ENCODE assay signal across 18 cellular contexts in genomic region chr7:70721500-70721899, GRCh38.
DNase-seq lines count a peak whose midpoint lies in the region; ATAC-seq and TF ChIP-seq lines count a peak whose summit lies in the region.
"Had no signal": no experiment of that assay in that cellular context is flagged by ENCODE, and none has a peak within 500 bp of the region (broad histone marks: within the 10 kb centered on the region; RNA-seq: fewer than 3 reads in every experiment).

No MANE protein-coding gene starts in this region.

- H3K4me2 ChIP-seq in neural progenitor cell = peak overlapping the region; percentile 43

- intact Hi-C loops in natural killer cell (cut with micrococcal nuclease) = no loop called here
- intact Hi-C loops in activated CD8-positive, alpha-beta T cell treated with anti-CD3 and anti-CD28 coated beads for 36 hours (cut with micrococcal nuclease) = no loop called here

- H3K27ac Mint-ChIP-seq in natural killer cell (peak overlapping the region; percentile 57 to 84), glutamatergic neuron (ENCODE audit: unreplicated experiment) (no peak overlapping the region), neural progenitor cell (no peak overlapping the region)
- H3K27ac Mint-ChIP-seq in natural killer cell treated with Interleukin-12 subunit alpha and Interleukin-12 subunit beta and Interleukin-15 and Interleukin-18, amount 100 ng/mL, for 72 hours = peak overlapping the region in 1 of 2 donors; percentile 70
- no peak overlapping the region for H3K27ac Mint-ChIP-seq in activated CD8-positive, alpha-beta T cell treated with anti-CD3 and anti-CD28 coated beads for 36 hours
- H3K27ac Mint-ChIP-seq: CD4-positive, CD25-positive, alpha-beta regulatory T cell had no signal

- peaks cover 65% of the 10 kb centered on the region for H3K4me1 ChIP-seq in neural progenitor cell
- H3K4me1 ChIP-seq: BE2C had no signal

- H3K9me3 Mint-ChIP-seq in natural killer cell (no peaks in the 10 kb centered on the region), glutamatergic neuron (ENCODE audit: unreplicated experiment) (peaks cover 11% of the 10 kb centered on the region), neural progenitor cell (peaks cover 5% of the 10 kb centered on the region)
- H3K9me3 Mint-ChIP-seq in natural killer cell treated with Interleukin-12 subunit alpha and Interleukin-12 subunit beta and Interleukin-15 and Interleukin-18, amount 100 ng/mL, for 72 hours = no peaks in the 10 kb centered on the region
- H3K9me3 Mint-ChIP-seq in activated CD8-positive, alpha-beta T cell treated with anti-CD3 and anti-CD28 coated beads for 36 hours = no peaks in the 10 kb centered on the region
- H3K9me3 Mint-ChIP-seq: CD8-positive, alpha-beta memory T cell had no signal

- H3K27ac ChIP-seq in neural progenitor cell = peak overlapping the region; percentile 53
- H3K27ac ChIP-seq: GM23248 had no signal

- H3K27me3 Mint-ChIP-seq in natural killer cell (ENCODE audit: low read depth in 2 of 2) (no peaks in the 10 kb centered on the region), glutamatergic neuron (ENCODE audit: unreplicated experiment) (peaks cover 5% of the 10 kb centered on the region), neural progenitor cell (ENCODE audit: insufficient read depth, low read depth) (peaks cover 2% of the 10 kb centered on the region)
- no peaks in the 10 kb centered on the region for H3K27me3 Mint-ChIP-seq in natural killer cell treated with Interleukin-12 subunit alpha and Interleukin-12 subunit beta and Interleukin-15 and Interleukin-18, amount 100 ng/mL, for 72 hours
- H3K27me3 Mint-ChIP-seq in activated CD8-positive, alpha-beta T cell treated with anti-CD3 and anti-CD28 coated beads for 36 hours = no peaks in the 10 kb centered on the region

- H3K4me3 Mint-ChIP-seq in natural killer cell (peak overlapping the region; percentile 1), glutamatergic neuron (ENCODE audit: unreplicated experiment) (peak overlapping the region; percentile 2), neural progenitor cell (no peak overlapping the region)
- H3K4me3 Mint-ChIP-seq in natural killer cell treated with Interleukin-12 subunit alpha and Interleukin-12 subunit beta and Interleukin-15 and Interleukin-18, amount 100 ng/mL, for 72 hours = no peak overlapping the region
- no peak overlapping the region for H3K4me3 Mint-ChIP-seq in activated CD8-positive, alpha-beta T cell treated with anti-CD3 and anti-CD28 coated beads for 36 hours
- H3K4me3 Mint-ChIP-seq: CD4-positive, CD25-positive, alpha-beta regulatory T cell had no signal

- no peaks in the 10 kb centered on the region for H3K27me3 ChIP-seq in neural progenitor cell
- H3K27me3 ChIP-seq: BE2C had no signal

- no peak overlapping the region for H3K4me3 ChIP-seq in neural progenitor cell
- H3K4me3 ChIP-seq: GM23248, HAP-1 had no signal

- H3K36me3 Mint-ChIP-seq in natural killer cell (no peaks in the 10 kb centered on the region), glutamatergic neuron (ENCODE audit: unreplicated experiment) (peaks cover 3% of the 10 kb centered on the region), neural progenitor cell (peaks cover 31% of the 10 kb centered on the region)
- H3K36me3 Mint-ChIP-seq in natural killer cell treated with Interleukin-12 subunit alpha and Interleukin-12 subunit beta and Interleukin-15 and Interleukin-18, amount 100 ng/mL, for 72 hours = peaks cover 4% of the 10 kb centered on the region
- H3K36me3 Mint-ChIP-seq in activated CD8-positive, alpha-beta T cell treated with anti-CD3 and anti-CD28 coated beads for 36 hours (ENCODE audit: low read depth) = no peaks in the 10 kb centered on the region
- H3K36me3 Mint-ChIP-seq: CD4-positive, CD25-positive, alpha-beta regulatory T cell had no signal

- POLR2A ChIA-PET in activated CD8-positive, alpha-beta T cell treated with anti-CD3 and anti-CD28 coated beads for 36 hours (lab: Charles Lee) = interaction anchor here (0.6 to 0.7 kb wide), 2 partner anchors 21 to 26 kb away, joined by 3 read pairs; no protein-coding TSS in a partner anchor

- H2AFZ ChIP-seq in neural progenitor cell (replicated peaks) = no peak overlapping the region
- H2AFZ ChIP-seq: GM23248 had no signal

- CTCF ChIA-PET in activated CD8-positive, alpha-beta T cell treated with anti-CD3 and anti-CD28 coated beads for 36 hours (lab: Charles Lee) = no interaction called here

- no peak for TF ChIP-seq CTCF in natural killer cell (IDR thresholded peaks at IDR 0.05)
- TF ChIP-seq CTCF in glutamatergic neuron (IDR thresholded peaks at IDR 0.05; ENCODE audit: partially characterized antibody, unreplicated experiment) = no peak
- no peak for TF ChIP-seq CTCF in neural progenitor cell (IDR thresholded peaks at IDR 0.05)
- no peak for TF ChIP-seq CTCF in activated CD8-positive, alpha-beta T cell treated with anti-CD3 and anti-CD28 coated beads for 36 hours (IDR thresholded peaks at IDR 0.05)

- H3K9ac ChIP-seq in neural progenitor cell = no peak overlapping the region
- H3K9ac ChIP-seq: GM23248 had no signal

- H3K36me3 ChIP-seq in neural progenitor cell = no peaks in the 10 kb centered on the region
- H3K36me3 ChIP-seq: BE2C, HAP-1 had no signal

- DNase-seq in natural killer cell (no peak), glutamatergic neuron (no peak), neural progenitor cell (ENCODE audit: low spot score) (no peak), RKO (ENCODE audit: low spot score) (no peak)
- DNase-seq in natural killer cell treated with Interleukin-12 subunit alpha and Interleukin-12 subunit beta and Interleukin-15 and Interleukin-18, amount 100 ng/mL, for 72 hours (ENCODE audit: low spot score) = no peak
- DNase-seq in activated CD8-positive, alpha-beta T cell treated with anti-CD3 and anti-CD28 coated beads for 36 hours = no peak
- DNase-seq: BE2C; C1 segment of cervical spinal cord; CD4-positive, CD25-positive, alpha-beta regulatory T cell; CD8-positive, alpha-beta memory T cell; COR-L47; DMS 273 treated with DMSO at 0.1 percent for 48 hours; DMS53; DND-41; EL; GM23248 had no signal

- ATAC-seq in natural killer cell = no peak
- no peak for ATAC-seq in natural killer cell treated with Interleukin-12 subunit alpha and Interleukin-12 subunit beta and Interleukin-15 and Interleukin-18, amount 100 ng/mL, for 72 hours
- no peak for ATAC-seq in activated CD8-positive, alpha-beta T cell treated with anti-CD3 and anti-CD28 coated beads for 36 hours
- no peak for ATAC-seq in GM21717 (IDR thresholded peaks at IDR 0.05; ENCODE audit: unreplicated experiment)

- H3F3A ChIP-seq in neural progenitor cell (ENCODE audit: low read depth) = peaks cover 71% of the 10 kb centered on the region

- H3K79me2 ChIP-seq in neural progenitor cell (ENCODE audit: low read depth) = peaks cover 100% of the 10 kb centered on the region

- H3K4me1 Mint-ChIP-seq in natural killer cell (peaks cover 76 to 83% of the 10 kb centered on the region in 2 donors), glutamatergic neuron (ENCODE audit: low read depth, unreplicated experiment) (peaks cover 47% of the 10 kb centered on the region), neural progenitor cell (peaks cover 58% of the 10 kb centered on the region)
- H3K4me1 Mint-ChIP-seq in natural killer cell treated with Interleukin-12 subunit alpha and Interleukin-12 subunit beta and Interleukin-15 and Interleukin-18, amount 100 ng/mL, for 72 hours (ENCODE audit: low read depth in 2 of 2) = peaks cover 56 to 60% of the 10 kb centered on the region in 2 donors
- peaks cover 10% of the 10 kb centered on the region for H3K4me1 Mint-ChIP-seq in activated CD8-positive, alpha-beta T cell treated with anti-CD3 and anti-CD28 coated beads for 36 hours (ENCODE audit: low read depth)
- H3K4me1 Mint-ChIP-seq: CD4-positive, CD25-positive, alpha-beta regulatory T cell had no signal

- H4K20me1 ChIP-seq in neural progenitor cell (ENCODE audit: low read depth) = peaks cover 99% of the 10 kb centered on the region

- H3K9me3 ChIP-seq in neural progenitor cell (ENCODE audit: low read depth) = no peaks in the 10 kb centered on the region
- H3K9me3 ChIP-seq: BE2C, HAP-1 had no signal

Comparison
In these comparisons a context has a peak if more than half of its experiments do, and no peak if none do; other contexts are left out.
1. H3K4me3 Mint-ChIP-seq: peak in natural killer cell (single experiment) and glutamatergic neuron (single experiment); none in natural killer cell treated with Interleukin-12 subunit alpha and Interleukin-12 subunit beta and Interleukin-15 and Interleukin-18, amount 100 ng/mL, for 72 hours (single experiment), neural progenitor cell (single experiment) and activated CD8-positive, alpha-beta T cell treated with anti-CD3 and anti-CD28 coated beads for 36 hours (single experiment).
2. H3K27ac Mint-ChIP-seq: peak in natural killer cell (2 of 2); none in glutamatergic neuron (single experiment), neural progenitor cell (single experiment) and activated CD8-positive, alpha-beta T cell treated with anti-CD3 and anti-CD28 coated beads for 36 hours (single experiment).